12 cellular contexts compared by ENCODE assay signal in genomic region chr7:140165422-140165821, GRCh38. TPM values are rescaled to one million over a fixed set of nuclear protein-coding genes. Genes with fewer than 3 reads are reported as not detected.
DNase-seq lines count a peak whose midpoint lies in the region; ATAC-seq, FAIRE-seq and TF ChIP-seq lines count a peak whose summit lies in the region.
"Had no signal": no experiment of that assay in that cellular context is flagged by ENCODE, and none has a peak within 500 bp of the region (broad histone marks: within the 10 kb centered on the region; RNA-seq: fewer than 3 reads in every experiment).

No MANE protein-coding gene starts in this region.

- H3K23me2 ChIP-seq in H9 (ENCODE audit: insufficient read length, low read depth, low read length, poor library complexity, severe bottlenecking) = no peaks in the 10 kb centered on the region

- no peak overlapping the region for H2BK5ac ChIP-seq in H9 (ENCODE audit: insufficient read length, low read length)

- no peak overlapping the region for H2BK20ac ChIP-seq in H9 (ENCODE audit: low read depth, low read length, poor library complexity, severe bottlenecking)

- no peak overlapping the region for H3K18ac ChIP-seq in H9 (ENCODE audit: insufficient read length, low read depth, low read length)

- 72% methylated on average over 3 of the region's 3 CpGs for whole genome bisulfite sequencing in HepG2 (ENCODE audit: low lambda C conversion rate)
- WGBS in H9 (ENCODE audit: extremely low coverage, insufficient read length, low lambda C conversion rate) = no CpG with 5 or more reads among the region's 3 CpGs

- peaks cover 80% of the 10 kb centered on the region for H3K4me1 Mint-ChIP-seq in CD8-positive, alpha-beta T cell (ENCODE audit: low read depth)
- peaks cover 17 to 23% of the 10 kb centered on the region in 2 experiments for H3K4me1 Mint-ChIP-seq in H9

- H4K5ac ChIP-seq in H9 (ENCODE audit: insufficient read length, low read depth, low read length) = no peak overlapping the region

- DNase-seq in CD8-positive, alpha-beta T cell = no peak
- DNase-seq in HS-5 (ENCODE audit: low read depth) = peak; percentile 49
- peak; percentile 79 for DNase-seq in adipocyte (ENCODE audit: low read depth)
- DNase-seq in HepG2 (ENCODE audit: low spot score) = no peak
- no peak for DNase-seq in H9
- DNase-seq: cerebellar nuclear complex, NCI-H2081 treated with DMSO at 0.1 percent for 48 hours, testis had no signal

- peaks cover 3% of the 10 kb centered on the region for H3K79me1 ChIP-seq in H9 (ENCODE audit: insufficient read depth, low read depth, low read length, poor library complexity, severe bottlenecking)

- no peak overlapping the region for H2BK12ac ChIP-seq in H9 (ENCODE audit: insufficient read length, low read depth, low read length)

- no peaks in the 10 kb centered on the region for H3K27me3 ChIP-seq in CD8-positive, alpha-beta T cell (ENCODE audit: insufficient read depth, low read length)
- H3K27me3 ChIP-seq in adipocyte (replicated peaks; ENCODE audit: control insufficient read depth, insufficient read depth, low read length) = no peaks in the 10 kb centered on the region
- H3K27me3 ChIP-seq in HepG2 (ENCODE audit: control insufficient read depth in 1 of 2, insufficient read depth in 2 of 2, low read length in 2 of 2) = no peaks in the 10 kb centered on the region
- no peaks in the 10 kb centered on the region for H3K27me3 ChIP-seq in H9 (ENCODE audit: insufficient read depth, low read length)
- H3K27me3 ChIP-seq: testis had no signal

- peaks cover 7% of the 10 kb centered on the region for H3K36me3 Mint-ChIP-seq in CD8-positive, alpha-beta T cell
- no peaks in the 10 kb centered on the region; a peak in 1 of 7 replicates for H3K36me3 Mint-ChIP-seq in H9 (ENCODE audit: insufficient read depth in 1 of 3, low read depth in 3 of 3)

- POLR2A ChIA-PET in CD8-positive, alpha-beta T cell (lab: Charles Lee) = interaction anchor here (0.6 to 0.8 kb wide), 3 partner anchors 9 to 634 kb away, joined by 3 to 4 read pairs (median 3); no protein-coding TSS in a partner anchor
- POLR2A ChIA-PET in HepG2 (lab: Yijun Ruan, JAX) = interaction anchor here (1.4 kb wide), 1 partner anchor 10 kb away, joined by 4 read pairs; no protein-coding TSS in a partner anchor

- FAIRE-seq in HepG2 (lab: Jason Lieb, UNC) = no peak
- FAIRE-seq: TTC549 had no signal

- no peak for TF ChIP-seq CTCF in CD8-positive, alpha-beta T cell (IDR thresholded peaks at IDR 0.05)
- TF ChIP-seq CTCF in HepG2 (CRISPR knock-in tag; IDR thresholded peaks at IDR 0.05) (no peak), H9 (conservative IDR thresholded peaks at IDR 0.05) (no peak)

- no peak overlapping the region for H4K8ac ChIP-seq in H9 (replicated peaks; ENCODE audit: insufficient read length, low read depth, low read length)

- no peaks in the 10 kb centered on the region for H3K9me3 ChIP-seq in CD8-positive, alpha-beta T cell (ENCODE audit: low read length)
- no peaks in the 10 kb centered on the region for H3K9me3 ChIP-seq in adipocyte (ENCODE audit: control insufficient read depth, low read length)
- H3K9me3 ChIP-seq in HepG2 (ENCODE audit: low read length) = no peaks in the 10 kb centered on the region
- no peaks in the 10 kb centered on the region for H3K9me3 ChIP-seq in H9 (ENCODE audit: control insufficient read depth, low read depth, low read length)
- H3K9me3 ChIP-seq: testis had no signal

- ATAC-seq in CD8-positive, alpha-beta T cell = no peak
- peak; percentile 36; the same call in 1 of the 3 replicates for ATAC-seq in HepG2
- ATAC-seq in HG03108 (IDR thresholded peaks at IDR 0.05; ENCODE audit: unreplicated experiment) = no peak
- no peak for ATAC-seq in HG03159 (IDR thresholded peaks at IDR 0.05; ENCODE audit: unreplicated experiment)
- ATAC-seq in HG02840 (IDR thresholded peaks at IDR 0.05; ENCODE audit: low FRiP score, unreplicated experiment) = no peak

- no peak overlapping the region for H3K56ac ChIP-seq in H9 (ENCODE audit: insufficient read length, low read depth, low read length)

- no peak overlapping the region for H3K4ac ChIP-seq in H9 (ENCODE audit: low read depth, low read length)

- H3K4me1 ChIP-seq in CD8-positive, alpha-beta T cell (ENCODE audit: insufficient read depth, low read length) = peaks cover 43% of the 10 kb centered on the region
- H3K4me1 ChIP-seq in adipocyte (ENCODE audit: control insufficient read depth, insufficient read depth, low read length) (peaks cover 15% of the 10 kb centered on the region), HepG2 (ENCODE audit: insufficient read depth, low read length) (peaks cover 73% of the 10 kb centered on the region), H9 (ENCODE audit: insufficient read depth, low read length) (no peaks in the 10 kb centered on the region)

- H3K4me3 Mint-ChIP-seq in CD8-positive, alpha-beta T cell = peak overlapping the region; percentile 3
- no peak overlapping the region for H3K4me3 Mint-ChIP-seq in H9

- H3K27me3 Mint-ChIP-seq in CD8-positive, alpha-beta T cell (ENCODE audit: low read depth) = no peaks in the 10 kb centered on the region
- H3K27me3 Mint-ChIP-seq in H9 (ENCODE audit: low read depth) = no peaks in the 10 kb centered on the region

- no peak overlapping the region for H2AFZ ChIP-seq in HepG2 (ENCODE audit: low read length)
- no peak overlapping the region for H2AFZ ChIP-seq in H9 (ENCODE audit: low read length)

- no peak for TF ChIP-seq POLR2A in HepG2 (IDR thresholded peaks at IDR 0.05; ENCODE audit: insufficient read depth in 1 of 2, low read depth in 2 of 2, low read length in 2 of 2)

- H3K9ac ChIP-seq in adipocyte (ENCODE audit: low read length) = peak overlapping the region; percentile 40
- H3K9ac ChIP-seq in HepG2 (ENCODE audit: insufficient read depth, low read depth, low read length) = no peak overlapping the region
- H3K9ac ChIP-seq in H9 (ENCODE audit: extremely low read depth, insufficient read length, low read length) = no peak overlapping the region

- intact Hi-C loops in CD8-positive, alpha-beta T cell (cut with DNase I, micrococcal nuclease) = loop anchor here in 1 of 2 experiments (5.0 kb wide), 1 partner anchor 38 kb away; no protein-coding TSS in a partner anchor
- intact Hi-C loops in HepG2 (cut with micrococcal nuclease; ENCODE audit: unreplicated experiment) = no loop called here

- no peaks in the 10 kb centered on the region for H3K36me3 ChIP-seq in CD8-positive, alpha-beta T cell (ENCODE audit: insufficient read depth, low read length)
- H3K36me3 ChIP-seq in adipocyte (ENCODE audit: control insufficient read depth, insufficient read depth, low read length, severe bottlenecking) (no peaks in the 10 kb centered on the region), HepG2 (replicated peaks in 1 of 2; ENCODE audit: control insufficient read depth in 1 of 2, insufficient read depth in 2 of 2, low read length in 2 of 2) (peaks cover 3% of the 10 kb centered on the region in 2 experiments; a peak in 3 of 5 replicates)

- H2BK120ac ChIP-seq in H9 (ENCODE audit: low read depth, low read length, poor library complexity, severe bottlenecking) = no peak overlapping the region

- no peak overlapping the region for H4K91ac ChIP-seq in H9 (ENCODE audit: insufficient read length, low read depth, low read length)

- in situ Hi-C loops in HepG2 (cut with HindIII; ENCODE audit: extremely low pct_ligation_motif_present, low pct_unique_long_range_greater_than_20kb) = loop anchor here (10.0 kb wide), 1 partner anchor 159 kb away; no protein-coding TSS in a partner anchor

- no peak overlapping the region for H3K4me3 ChIP-seq in CD8-positive, alpha-beta T cell (ENCODE audit: low read depth, low read length)
- H3K4me3 ChIP-seq in adipocyte (ENCODE audit: low read length) (no peak overlapping the region), HepG2 (replicated peaks in 1 of 3; ENCODE audit: insufficient read depth in 1 of 3, low read depth in 2 of 3, low read length in 3 of 3) (no peak overlapping the region)
- H3K4me3 ChIP-seq: testis had no signal

- H2AK5ac ChIP-seq in H9 (ENCODE audit: insufficient read length, low read length) = no peak overlapping the region

- H3T11ph ChIP-seq in H9 (ENCODE audit: low read length) = no peak overlapping the region

- H3K79me2 ChIP-seq in HepG2 (ENCODE audit: insufficient read depth, low read length) = peaks cover 98% of the 10 kb centered on the region
- peaks cover 2% of the 10 kb centered on the region; the same call in 1 of the 2 replicates for H3K79me2 ChIP-seq in H9 (ENCODE audit: insufficient read depth, low read length)

- H3K14ac ChIP-seq in H9 (ENCODE audit: insufficient read depth, low read length) = no peak overlapping the region

- CTCF ChIA-PET in CD8-positive, alpha-beta T cell (lab: Charles Lee) = interaction anchor here (1.0 kb wide), 1 partner anchor 139 kb away, joined by 7 read pairs; no protein-coding TSS in a partner anchor
- CTCF ChIA-PET in HepG2 (lab: Yijun Ruan, JAX; ENCODE audit: low intra/inter-chr PET ratio, low total read pairs) = no interaction called here

- H3K4me2 ChIP-seq in HepG2 (ENCODE audit: low read depth, low read length) (no peak overlapping the region), H9 (ENCODE audit: insufficient read depth, insufficient read length, low read length) (no peak overlapping the region)

- no peak for TF ChIP-seq EP300 in HepG2 (IDR thresholded peaks at IDR 0.05; ENCODE audit: low read depth in 2 of 2, low read length in 2 of 2)
- no peak for TF ChIP-seq EP300 in HepG2 (CRISPR knock-in tag; IDR thresholded peaks at IDR 0.05; ENCODE audit: borderline replicate concordance)

- H3K27ac Mint-ChIP-seq in CD8-positive, alpha-beta T cell = no peak overlapping the region
- H3K27ac Mint-ChIP-seq in H9 = no peak overlapping the region

- no peak overlapping the region for H3K27ac ChIP-seq in CD8-positive, alpha-beta T cell (ENCODE audit: low read depth, low read length)
- no peak overlapping the region for H3K27ac ChIP-seq in HepG2 (ENCODE audit: extremely low read length, insufficient read depth, low read length)
- H3K27ac ChIP-seq in H9 (ENCODE audit: insufficient read length, low read depth, low read length) = no peak overlapping the region
- H3K27ac ChIP-seq: testis had no signal

- no peak overlapping the region for H3K23ac ChIP-seq in H9 (ENCODE audit: insufficient read length, low read depth, low read length)

- no peak for TF ChIP-seq RAD21 in HepG2 (CRISPR knock-in tag; IDR thresholded peaks at IDR 0.05)

- H4K20me1 ChIP-seq in HepG2 (ENCODE audit: insufficient read depth, low read length) (peaks cover 99% of the 10 kb centered on the region), H9 (ENCODE audit: control insufficient read depth, insufficient read depth, insufficient read length) (no peaks in the 10 kb centered on the region)

- H2BK15ac ChIP-seq in H9 (ENCODE audit: low read depth, low read length) = no peak overlapping the region

- H3K9me3 Mint-ChIP-seq in CD8-positive, alpha-beta T cell = no peaks in the 10 kb centered on the region
- no peaks in the 10 kb centered on the region for H3K9me3 Mint-ChIP-seq in H9

- BruUV-seq in HepG2 (replicated peaks; lab: Mats Ljungman, UMichigan) = no TSS peak

RNA-seq across cellular contexts. Expression of gene KDM7A, which starts 11.4 kb away (rescaled TPM):
- 10 to 100 TPM; 50.2 to 50.7 TPM for total RNA-seq in CD8-positive, alpha-beta T cell
- 10.8 and 15.0 TPM in 2 replicates for total RNA-seq in HepG2 (2016; rRNA removed; fragmentation: Illumina TruSeq; extraction: Trizol)
- 1.8 and 2.0 TPM in 2 replicates for total RNA-seq in HepG2 (2016; cell fraction: cytosol; rRNA removed; fragmentation: Illumina TruSeq; extraction: Trizol; ENCODE audit: low read depth)
- 10.8 and 15.2 TPM in 2 replicates for total RNA-seq in HepG2 (2016; cell fraction: insoluble cytoplasmic fraction; rRNA removed; fragmentation: Illumina TruSeq; extraction: Trizol)
- total RNA-seq in HepG2 (2016; cell fraction: membrane; rRNA removed; fragmentation: Illumina TruSeq; extraction: Trizol) = 3.6 and 4.1 TPM in 2 replicates
- total RNA-seq in HepG2 (2016; cell fraction: nucleus; rRNA removed; fragmentation: Illumina TruSeq; extraction: Trizol) = 20.9 and 24.0 TPM in 2 replicates
- 15.7 and 16.8 TPM in 2 replicates for polyA plus RNA-seq in HepG2 (2011; rRNA removed)
- polyA plus RNA-seq in HepG2 (2011; cell fraction: cytosol; rRNA removed) = 8.4 and 9.9 TPM in 2 replicates
- polyA plus RNA-seq in HepG2 (2011; cell fraction: nucleus; rRNA removed) = 61.8 and 62.8 TPM in 2 replicates
- 16.1 and 18.5 TPM in 2 replicates for polyA plus RNA-seq in HepG2 (2012)
- 0.14 and 0.46 TPM in 2 replicates for polyA plus RNA-seq in HepG2 (2016; cell fraction: cytosol; fragmentation: Illumina TruSeq; extraction: Trizol; ENCODE audit: low read depth)
- polyA plus RNA-seq in HepG2 (2016; cell fraction: insoluble cytoplasmic fraction; fragmentation: Illumina TruSeq; extraction: Trizol; ENCODE audit: low read depth) = 7.0 and 7.1 TPM in 2 replicates
- 1.5 and 1.6 TPM in 2 replicates for polyA plus RNA-seq in HepG2 (2016; cell fraction: membrane; fragmentation: Illumina TruSeq; extraction: Trizol; ENCODE audit: low read depth)
- 19.4 and 21.7 TPM in 2 replicates for polyA plus RNA-seq in HepG2 (2016; cell fraction: nucleus; fragmentation: Illumina TruSeq; extraction: Trizol; ENCODE audit: insufficient read depth, low read depth)
- 4.4 and 44.0 TPM in 2 replicates for polyA minus RNA-seq in HepG2 (2011; rRNA and poly(A)+ RNA removed; ENCODE audit: low replicate concordance)
- polyA minus RNA-seq in HepG2 (2011; cell fraction: cytosol; rRNA and poly(A)+ RNA removed) = 30.4 and 36.9 TPM in 2 replicates
- polyA minus RNA-seq in HepG2 (2011; cell fraction: nucleus; rRNA and poly(A)+ RNA removed) = 140 TPM in 2 replicates
- total RNA-seq in H9 (2021) = 6.6 and 7.0 TPM in 2 replicates

Comparison
In these comparisons a context has a peak if more than half of its experiments do, and no peak if none do; other contexts are left out.
1. DNase-seq: peak in HS-5 (single experiment) and adipocyte (single experiment); none in CD8-positive, alpha-beta T cell (0 of 7), HepG2 (single experiment) and H9 (single experiment).